Comparison of ENCODE assay signal across 8 cellular contexts in genomic region chr2:100416397-100416938, GRCh38. TPM values are rescaled to one million over a fixed set of nuclear protein-coding genes. Genes with fewer than 3 reads are reported as not detected.
A peak's percentile ranks its signal among the peaks of the same experiment; 100 is the strongest.
DNase-seq lines count a peak whose midpoint lies in the region; TF ChIP-seq lines count a peak whose summit lies in the region.

No MANE protein-coding gene starts in this region.

- peak overlapping the region; percentile 79 for H3K27ac ChIP-seq in vagina

- no peaks in the 10 kb centered on the region for H3K9me3 ChIP-seq in vagina

- intact Hi-C loops in MCF 10A (cut with micrococcal nuclease), result no loop called here
- intact Hi-C loops in vagina (cut with DNase I), result no loop called here

- CTCF ChIA-PET in activated naive CD4-positive, alpha-beta T cell treated with anti-CD3 and anti-CD28 coated beads, Interleukin-2, amount 10 ng/mL, durations not matched to agents 7 days and 5 days (lab: Charles Lee), result interaction anchor here (1.6 to 1.7 kb wide), 2 partner anchors 35 to 155 kb away, joined by 5 to 6 read pairs; no protein-coding TSS in a partner anchor
- CTCF ChIA-PET in MCF 10A (lab: Yijun Ruan, JAX), result interaction anchor here (0.7 kb wide), 1 partner anchor 719 kb away, joined by 3 read pairs; no protein-coding TSS in a partner anchor

- peak overlapping the region; percentile 72 for H3K4me3 Mint-ChIP-seq in activated naive CD4-positive, alpha-beta T cell treated with anti-CD3 and anti-CD28 coated beads, Interleukin-2, amount 10 ng/mL, durations not matched to agents 7 days and 5 days
- peak overlapping the region; percentile 83 for H3K4me3 Mint-ChIP-seq in MCF 10A (ENCODE audit: unreplicated experiment)

- no peaks in the 10 kb centered on the region for H3K9me3 Mint-ChIP-seq in activated naive CD4-positive, alpha-beta T cell treated with anti-CD3 and anti-CD28 coated beads, Interleukin-2, amount 10 ng/mL, durations not matched to agents 7 days and 5 days
- no peaks in the 10 kb centered on the region for H3K9me3 Mint-ChIP-seq in MCF 10A (ENCODE audit: unreplicated experiment)

- H3K27me3 ChIP-seq in vagina, result no peaks in the 10 kb centered on the region

- H3K27ac Mint-ChIP-seq in activated naive CD4-positive, alpha-beta T cell treated with anti-CD3 and anti-CD28 coated beads, Interleukin-2, amount 10 ng/mL, durations not matched to agents 7 days and 5 days, result no peak overlapping the region
- H3K27ac Mint-ChIP-seq in MCF 10A (ENCODE audit: low read depth, unreplicated experiment), result no peak overlapping the region

- TSS peak; percentile 21 for BruUV-seq in MCF 10A (replicated peaks; lab: Mats Ljungman, UMichigan)

- POLR2A ChIA-PET in MCF 10A (lab: Yijun Ruan, JAX), result interaction anchor here (0.7 kb wide), 1 partner anchor 146 kb away, joined by 3 read pairs; the partner anchor contains the start of gene PDCL3

- peaks cover 12% of the 10 kb centered on the region for H3K27me3 Mint-ChIP-seq in activated naive CD4-positive, alpha-beta T cell treated with anti-CD3 and anti-CD28 coated beads, Interleukin-2, amount 10 ng/mL, durations not matched to agents 7 days and 5 days
- H3K27me3 Mint-ChIP-seq in MCF 10A (ENCODE audit: insufficient read depth, unreplicated experiment), result peaks cover 18% of the 10 kb centered on the region

- no peaks in the 10 kb centered on the region for H3K36me3 Mint-ChIP-seq in activated naive CD4-positive, alpha-beta T cell treated with anti-CD3 and anti-CD28 coated beads, Interleukin-2, amount 10 ng/mL, durations not matched to agents 7 days and 5 days
- H3K36me3 Mint-ChIP-seq in MCF 10A (ENCODE audit: insufficient read depth, unreplicated experiment), result peaks cover 4% of the 10 kb centered on the region

- no peak for TF ChIP-seq CTCF in MCF 10A (IDR thresholded peaks at IDR 0.05; ENCODE audit: unreplicated experiment)
- TF ChIP-seq CTCF in vagina (IDR thresholded peaks at IDR 0.05), result no peak

- H3K4me1 Mint-ChIP-seq in activated naive CD4-positive, alpha-beta T cell treated with anti-CD3 and anti-CD28 coated beads, Interleukin-2, amount 10 ng/mL, durations not matched to agents 7 days and 5 days, result peaks cover 18% of the 10 kb centered on the region
- H3K4me1 Mint-ChIP-seq in MCF 10A (ENCODE audit: insufficient read depth, unreplicated experiment), result peaks cover 13% of the 10 kb centered on the region

- peak overlapping the region; percentile 73 to 76 for H3K4me3 ChIP-seq in vagina

- H3K4me1 ChIP-seq in vagina, result peaks cover 30% of the 10 kb centered on the region

- H3K36me3 ChIP-seq in vagina, result peaks cover 0 to 6% of the 10 kb centered on the region in 2 donors

- no peak for DNase-seq in activated naive CD4-positive, alpha-beta T cell treated with anti-CD3 and anti-CD28 coated beads, Interleukin-2, amount 10 ng/mL, durations not matched to agents 7 days and 5 days
- DNase-seq in activated naive CD4-positive, alpha-beta T cell (lab: John Stamatoyannopoulos, UW), result no peak
- DNase-seq in MCF 10A (ENCODE audit: unreplicated experiment) (no peak), lung microvascular endothelial cell (ENCODE audit: low read depth in 2 of 2) (peak; percentile 6 to 18), vagina (ENCODE audit: extremely low spot score in 2 of 2) (no peak), DMS114 treated with DMSO at 0.1 percent for 48 hours (lab: John Stamatoyannopoulos, UW; ENCODE audit: unreplicated experiment) (no peak), DMS79 treated with DMSO at 0.1 percent for 48 hours (lab: John Stamatoyannopoulos, UW) (no peak), NOMO-1 (lab: John Stamatoyannopoulos, UW; ENCODE audit: unreplicated experiment in 2 of 2) (no peak)

- no peak for TF ChIP-seq POLR2A in vagina (IDR thresholded peaks at IDR 0.05)

RNA-seq across cellular contexts. Expression of gene CHST10, which starts 1.0 kb away (rescaled TPM):
- total RNA-seq in MCF 10A (2022) (2.3 and 4.0 TPM in 2 replicates), lung microvascular endothelial cell (6.5 and 7.6 TPM in 2 replicates), vagina (5.6 TPM)

RNA-seq across cellular contexts. Expression of gene NMS, which starts 53.8 kb away (rescaled TPM):
- total RNA-seq in MCF 10A (2022) (not detected in 2 replicates), lung microvascular endothelial cell (not detected in 2 replicates), vagina (not detected)

Comparison
In these comparisons a context has a peak if more than half of its experiments do, and no peak if none do; other contexts are left out.
1. DNase-seq: peak in lung microvascular endothelial cell (2 of 2); none in activated naive CD4-positive, alpha-beta T cell treated with anti-CD3 and anti-CD28 coated beads, Interleukin-2, amount 10 ng/mL, durations not matched to agents 7 days and 5 days (single experiment), activated naive CD4-positive, alpha-beta T cell (0 of 4), MCF 10A (single experiment), vagina (0 of 2), DMS114 treated with DMSO at 0.1 percent for 48 hours (single experiment), DMS79 treated with DMSO at 0.1 percent for 48 hours (single experiment) and NOMO-1 (0 of 2).